18 cellular contexts compared by ENCODE assay signal in the genomic region with DNA sequence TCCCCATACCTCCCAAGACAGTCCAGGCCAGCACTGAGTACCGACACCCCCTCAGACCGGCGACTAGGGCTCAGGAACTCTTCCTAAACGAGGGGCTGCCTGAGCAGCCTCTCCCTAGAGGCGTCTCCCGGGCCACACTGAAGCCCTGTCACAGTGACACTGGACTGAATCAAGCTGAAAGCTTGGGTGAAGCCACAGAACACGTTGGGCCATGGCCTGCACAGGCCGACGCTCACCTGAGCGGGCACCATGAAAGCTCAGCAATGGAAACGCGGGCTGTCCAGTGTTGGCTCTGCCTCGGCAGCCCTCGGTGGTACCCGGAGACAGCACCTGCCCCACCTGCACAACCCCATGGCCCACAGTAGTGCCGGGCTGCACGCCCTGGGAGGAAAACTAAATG. TPM values are rescaled to one million over a fixed set of nuclear protein-coding genes. Genes with fewer than 3 reads are reported as not detected.
DNase-seq lines count a peak whose midpoint lies in the region; FAIRE-seq and TF ChIP-seq lines count a peak whose summit lies in the region.
"Had no signal": no experiment of that assay in that cellular context is flagged by ENCODE, and none has a peak within 500 bp of the region (broad histone marks: within the 10 kb centered on the region; RNA-seq: fewer than 3 reads in every experiment).

No MANE protein-coding gene starts in this region.

- H3K4me2 ChIP-seq in H9 (ENCODE audit: insufficient read depth, insufficient read length, low read length) = no peak overlapping the region
- no peak overlapping the region for H3K4me2 ChIP-seq in H1 (ENCODE audit: insufficient read depth in 1 of 2, low read depth in 2 of 2, low read length in 2 of 2)
- no peak overlapping the region for H3K4me2 ChIP-seq in neuronal stem cell (ENCODE audit: insufficient read depth, low read length, poor library complexity, severe bottlenecking)
- H3K4me2 ChIP-seq: A549 had no signal

- TF ChIP-seq CTCF in H9 (conservative IDR thresholded peaks at IDR 0.05) = no peak
- TF ChIP-seq CTCF in RWPE1 (conservative IDR thresholded peaks at IDR 0.05; ENCODE audit: low read depth) = no peak
- TF ChIP-seq CTCF in H1 (IDR thresholded peaks at IDR 0.05; ENCODE audit: control extremely low read depth in 1 of 3, insufficient read depth in 1 of 3, low read depth in 1 of 3, low read length in 3 of 3) = no peak

- no peak overlapping the region for H3K56ac ChIP-seq in H9 (ENCODE audit: insufficient read length, low read depth, low read length)
- no peak overlapping the region for H3K56ac ChIP-seq in H1 (replicated peaks; ENCODE audit: insufficient read length, low read depth, low read length)

- H4K8ac ChIP-seq in H9 (replicated peaks; ENCODE audit: insufficient read length, low read depth, low read length) (no peak overlapping the region), H1 (ENCODE audit: extremely low read depth, insufficient read depth, low read length) (0 out of 2 replicates have a peak overlapping the region, but pooled peaks have one; percentile 65), neuronal stem cell (ENCODE audit: low read depth, low read length) (no peak overlapping the region)

- H3K4ac ChIP-seq in H9 (ENCODE audit: low read depth, low read length) (no peak overlapping the region), H1 (replicated peaks; ENCODE audit: insufficient read length, low read depth, low read length) (no peak overlapping the region), neuronal stem cell (ENCODE audit: low read length) (no peak overlapping the region)

- peaks cover 1% of the 10 kb centered on the region; the same call in 1 of the 2 replicates for H3K79me2 ChIP-seq in H9 (ENCODE audit: insufficient read depth, low read length)
- H3K79me2 ChIP-seq in H1 (ENCODE audit: control insufficient read depth in 1 of 2, insufficient read depth in 2 of 2, low read length in 2 of 2) = peaks cover 0 to 43% of the 10 kb centered on the region in 2 experiments; a peak in 1 of 4 replicates

- H3K14ac ChIP-seq in H9 (ENCODE audit: insufficient read depth, low read length) (no peak overlapping the region; the same call in 1 of the 2 replicates), H1 (ENCODE audit: insufficient read length) (no peak overlapping the region), neuronal stem cell (ENCODE audit: low read length) (no peak overlapping the region)

- H2BK15ac ChIP-seq in H9 (ENCODE audit: low read depth, low read length) (no peak overlapping the region), H1 (ENCODE audit: low read length) (no peak overlapping the region), neuronal stem cell (ENCODE audit: low read length) (no peak overlapping the region)

- no peak overlapping the region for H3K4me3 Mint-ChIP-seq in H9

- H3K36me3 Mint-ChIP-seq in H9 (ENCODE audit: insufficient read depth in 1 of 3, low read depth in 3 of 3) = no peaks in the 10 kb centered on the region

- H3K27ac ChIP-seq in H9 (ENCODE audit: insufficient read length, low read depth, low read length) = no peak overlapping the region
- peak overlapping the region; percentile 31; the same call in 1 of the 2 replicates for H3K27ac ChIP-seq in RWPE1
- no peak overlapping the region for H3K27ac ChIP-seq in H1 (ENCODE audit: low read depth, low read length)
- no peak overlapping the region for H3K27ac ChIP-seq in neuronal stem cell (replicated peaks; ENCODE audit: low read length)
- H3K27ac ChIP-seq: A549, GM23248 had no signal

- H3K79me1 ChIP-seq in H9 (ENCODE audit: insufficient read depth, low read depth, low read length, poor library complexity, severe bottlenecking) = peaks cover 9% of the 10 kb centered on the region
- peaks cover 25% of the 10 kb centered on the region for H3K79me1 ChIP-seq in H1 (ENCODE audit: low read depth, low read length)
- peaks cover 11% of the 10 kb centered on the region for H3K79me1 ChIP-seq in neuronal stem cell (ENCODE audit: low read depth, low read length)

- no peak overlapping the region for H3K18ac ChIP-seq in H9 (ENCODE audit: insufficient read length, low read depth, low read length)
- no peak overlapping the region for H3K18ac ChIP-seq in H1 (ENCODE audit: extremely low read depth, low read length)
- no peak overlapping the region for H3K18ac ChIP-seq in neuronal stem cell (ENCODE audit: low read length)

- H2BK5ac ChIP-seq in H9 (ENCODE audit: insufficient read length, low read length) = no peak overlapping the region
- H2BK5ac ChIP-seq in H1 (ENCODE audit: low read depth, low read length) = peak overlapping the region; percentile 24; the same call in 1 of the 2 replicates
- no peak overlapping the region for H2BK5ac ChIP-seq in neuronal stem cell (ENCODE audit: low read length)

- no peaks in the 10 kb centered on the region for H3K9me3 Mint-ChIP-seq in H9
- H3K9me3 Mint-ChIP-seq: CD8-positive, alpha-beta memory T cell had no signal

- H4K91ac ChIP-seq in H9 (ENCODE audit: insufficient read length, low read depth, low read length) = no peak overlapping the region
- H4K91ac ChIP-seq in H1 (replicated peaks; ENCODE audit: insufficient read length, low read length) = no peak overlapping the region
- no peak overlapping the region for H4K91ac ChIP-seq in neuronal stem cell (ENCODE audit: low read depth, low read length, poor library complexity)

- H3K27me3 ChIP-seq in H9 (ENCODE audit: insufficient read depth, low read length) (no peaks in the 10 kb centered on the region), H1 (replicated peaks in 1 of 4; ENCODE audit: control insufficient read depth in 3 of 4, extremely low read depth in 1 of 4, insufficient read depth in 3 of 4, low read length in 3 of 4) (no peaks in the 10 kb centered on the region), neuronal stem cell (ENCODE audit: control insufficient read depth in 3 of 3, insufficient read depth in 3 of 3, low read depth in 1 of 3, low read length in 3 of 3) (no peaks in the 10 kb centered on the region)

- TF ChIP-seq RAD21 in H1 (IDR thresholded peaks at IDR 0.05 in 1 of 2, conservative IDR thresholded peaks at IDR 0.05 in 1 of 2; ENCODE audit: low read depth in 2 of 2, low read length in 2 of 2) = no peak

- no peak for TF ChIP-seq EP300 in H1 (IDR thresholded peaks at IDR 0.05; ENCODE audit: borderline replicate concordance in 1 of 2, low read depth in 2 of 2, low read length in 2 of 2)

- H3K4me1 Mint-ChIP-seq in H9 = peaks cover 0 to 7% of the 10 kb centered on the region in 2 experiments; a peak in 2 of 4 replicates

- H3K9ac ChIP-seq in H9 (ENCODE audit: extremely low read depth, insufficient read length, low read length) = no peak overlapping the region
- H3K9ac ChIP-seq in H1 (replicated peaks in 1 of 4; ENCODE audit: extremely low read depth in 1 of 4, low read depth in 3 of 4, low read length in 3 of 4) = no peak overlapping the region
- peak overlapping the region; percentile 18 for H3K9ac ChIP-seq in neuronal stem cell (ENCODE audit: low read depth, low read length, poor library complexity)
- H3K9ac ChIP-seq: GM23248 had no signal

- H2BK12ac ChIP-seq in H9 (ENCODE audit: insufficient read length, low read depth, low read length) = no peak overlapping the region
- H2BK12ac ChIP-seq in H1 (ENCODE audit: low read depth, low read length) = no peak overlapping the region
- no peak overlapping the region for H2BK12ac ChIP-seq in neuronal stem cell (ENCODE audit: low read length)

- no peak for FAIRE-seq in H1 (lab: Jason Lieb, UNC)
- FAIRE-seq in HTR-8/SVneo (lab: Jason Lieb, UNC) = no peak
- FAIRE-seq: A549, GM18507, HepG2 had no signal

- no peak for TF ChIP-seq POLR2A in H1 (IDR thresholded peaks at IDR 0.05; ENCODE audit: control extremely low read depth in 1 of 2, low read depth in 2 of 2, low read length in 2 of 2)

- H3K4me1 ChIP-seq in H9 (ENCODE audit: insufficient read depth, low read length) = no peaks in the 10 kb centered on the region
- H3K4me1 ChIP-seq in H1 (replicated peaks in 1 of 4; ENCODE audit: control insufficient read depth in 3 of 4, insufficient read depth in 4 of 4, low read length in 3 of 4) = peaks cover 0 to 2% (median 0%) of the 10 kb centered on the region in 4 experiments; a peak in 1 of 7 replicates
- H3K4me1 ChIP-seq in neuronal stem cell (ENCODE audit: control insufficient read depth in 2 of 2, insufficient read depth in 1 of 2, low read depth in 1 of 2, low read length in 2 of 2) = peaks cover 0 to 1% of the 10 kb centered on the region in 2 donors
- H3K4me1 ChIP-seq: A549, HAP-1 had no signal

- no peak overlapping the region for H3T11ph ChIP-seq in H9 (ENCODE audit: low read length)

- H4K5ac ChIP-seq in H9 (ENCODE audit: insufficient read length, low read depth, low read length) (no peak overlapping the region), H1 (ENCODE audit: insufficient read length, low read depth, low read length) (no peak overlapping the region)

- no peak overlapping the region for H3K4me3 ChIP-seq in H1 (ENCODE audit: extremely low read depth in 1 of 4, insufficient read depth in 2 of 4, low read depth in 3 of 4, low read length in 4 of 4)
- H3K4me3 ChIP-seq in neuronal stem cell (ENCODE audit: low read length in 2 of 2) = no peak overlapping the region
- H3K4me3 ChIP-seq: A549, GM23248, HAP-1 had no signal

- WGBS in H9 (ENCODE audit: extremely low coverage, insufficient read length, low lambda C conversion rate) = no CpG with 5 or more reads among the region's 17 CpGs
- WGBS in H1 (ENCODE audit: extremely low coverage in 1 of 2, insufficient coverage in 1 of 2, insufficient read length in 1 of 2, insufficient replicate concordance in 2 of 2, low coverage in 1 of 2, low lambda C conversion rate in 2 of 2, missing lambda C conversion rate in 1 of 2), 2 experiments = 94% methylated on average over 17 of the region's 17 CpGs; no CpG with 5 or more reads in 1 of the 2 experiments
- WGBS in neuronal stem cell (ENCODE audit: extremely low coverage in 2 of 2, insufficient read length in 2 of 2, insufficient replicate concordance in 1 of 2), 2 donors = no CpG with 5 or more reads among the region's 17 CpGs

- no peaks in the 10 kb centered on the region for H4K20me1 ChIP-seq in H9 (ENCODE audit: control insufficient read depth, insufficient read depth, insufficient read length)
- peaks cover 2 to 8% of the 10 kb centered on the region in 2 experiments for H4K20me1 ChIP-seq in H1 (replicated peaks in 1 of 2; ENCODE audit: control insufficient read depth in 1 of 2, insufficient read depth in 2 of 2, low read length in 2 of 2)

- no peak overlapping the region for H2BK120ac ChIP-seq in H9 (ENCODE audit: low read depth, low read length, poor library complexity, severe bottlenecking)
- H2BK120ac ChIP-seq in H1 (replicated peaks; ENCODE audit: low read depth, low read length) = no peak overlapping the region
- H2BK120ac ChIP-seq in neuronal stem cell (ENCODE audit: low read depth, low read length) = no peak overlapping the region

- H2BK20ac ChIP-seq in H9 (ENCODE audit: low read depth, low read length, poor library complexity, severe bottlenecking) = no peak overlapping the region
- no peak overlapping the region for H2BK20ac ChIP-seq in H1 (ENCODE audit: low read length)

- CTCF ChIA-PET in RWPE1 (lab: Yijun Ruan, JAX) (no interaction called here), H1 (lab: Charles Lee; ENCODE audit: partially characterized antibody) (interaction anchor here (0.6 kb wide), 1 partner anchor 8 kb away, joined by 3 read pairs; no protein-coding TSS in a partner anchor)

- no peaks in the 10 kb centered on the region for H3K36me3 ChIP-seq in H1 (ENCODE audit: control insufficient read depth in 2 of 4, insufficient read depth in 4 of 4, low read length in 3 of 4)
- no peaks in the 10 kb centered on the region for H3K36me3 ChIP-seq in neuronal stem cell (replicated peaks in 1 of 2; ENCODE audit: control insufficient read depth in 2 of 2, insufficient read depth in 2 of 2, low read length in 2 of 2)
- H3K36me3 ChIP-seq: HAP-1 had no signal

- 0 out of 7 replicates have a peak overlapping the region, but pooled peaks of 2 of the 3 experiments have one; percentile 23 to 65 for H3K27ac Mint-ChIP-seq in H9

- no peaks in the 10 kb centered on the region for H3K9me3 ChIP-seq in H9 (ENCODE audit: control insufficient read depth, low read depth, low read length)
- no peaks in the 10 kb centered on the region for H3K9me3 ChIP-seq in H1 (ENCODE audit: insufficient read depth in 2 of 2, low read depth in 1 of 2, low read length in 1 of 2)
- no peaks in the 10 kb centered on the region for H3K9me3 ChIP-seq in neuronal stem cell (replicated peaks in 1 of 2; ENCODE audit: control insufficient read depth in 2 of 2, insufficient read depth in 1 of 2, low read depth in 1 of 2, low read length in 2 of 2)
- H3K9me3 ChIP-seq: A549, HAP-1 had no signal

- DNase-seq in H9 (no peak), RWPE1 (ENCODE audit: low spot score) (no peak), H1 (ENCODE audit: low read depth in 1 of 2, low spot score in 2 of 2) (no peak), neuronal stem cell (ENCODE audit: low spot score) (no peak), NK-92 (lab: John Stamatoyannopoulos, UW; ENCODE audit: unreplicated experiment) (no peak), HTR-8/SVneo (ENCODE audit: insufficient read length, low spot score) (no peak), AG08396 (ENCODE audit: low spot score) (no peak), ecto neural progenitor cell (ENCODE audit: low spot score) (no peak)
- DNase-seq: CD8-positive, alpha-beta memory T cell; GM23248 had no signal

- no peak overlapping the region for H3K23ac ChIP-seq in H9 (ENCODE audit: insufficient read length, low read depth, low read length)
- H3K23ac ChIP-seq in H1 (ENCODE audit: insufficient read length) = no peak overlapping the region
- H3K23ac ChIP-seq in neuronal stem cell (ENCODE audit: low read depth, low read length, poor library complexity) = no peak overlapping the region

- H3K23me2 ChIP-seq in H9 (ENCODE audit: insufficient read length, low read depth, low read length, poor library complexity, severe bottlenecking) = no peaks in the 10 kb centered on the region
- no peaks in the 10 kb centered on the region for H3K23me2 ChIP-seq in H1 (ENCODE audit: low read depth, low read length)

- H2AK5ac ChIP-seq in H9 (ENCODE audit: insufficient read length, low read length) (no peak overlapping the region), H1 (ENCODE audit: low read depth, low read length) (no peak overlapping the region), neuronal stem cell (ENCODE audit: low read depth, low read length) (peak overlapping the region; percentile 78)

- POLR2A ChIA-PET in RWPE1 (lab: Yijun Ruan, JAX; ENCODE audit: low non-redundant PET) = no interaction called here
- POLR2A ChIA-PET in H1 (lab: Charles Lee; ENCODE audit: partially characterized antibody) = no interaction called here

- no peaks in the 10 kb centered on the region for H3K27me3 Mint-ChIP-seq in H9 (ENCODE audit: low read depth)
- H3K27me3 Mint-ChIP-seq: CD8-positive, alpha-beta memory T cell had no signal

- no peak overlapping the region for H2AFZ ChIP-seq in H9 (ENCODE audit: low read length)
- H2AFZ ChIP-seq in H1 (ENCODE audit: low read length) = no peak overlapping the region
- H2AFZ ChIP-seq in neuronal stem cell (ENCODE audit: low read length) = no peak overlapping the region
- H2AFZ ChIP-seq: GM23248 had no signal

RNA-seq across cellular contexts. Expression of a gene that starts 42.7 kb away (rescaled TPM):
- 22.7 and 24.2 TPM in 2 replicates for total RNA-seq in H9 (2021)
- 18.3 and 18.6 TPM in 2 replicates for total RNA-seq in H1 (2021; fragmentation: NEBNext Ultra II Directional; extraction: Animal tissue kit (Norgen Biotek cat#: 25700))
- polyA plus RNA-seq in H1 (2011; rRNA removed) = 28.2 and 28.5 TPM in 2 replicates
- polyA plus RNA-seq in H1 (2011; cell fraction: cytosol; rRNA removed) = 37.2 TPM
- polyA plus RNA-seq in H1 (2011; cell fraction: nucleus; rRNA removed) = 34.8 TPM
- polyA plus RNA-seq in H1 (2012, experiment 1 of 2) = 15.1 to 24.8 TPM (median 22.8 TPM) in 4 replicates
- 22.6 TPM for polyA plus RNA-seq in H1 (2012, experiment 2 of 2)
- polyA plus RNA-seq in H1 (2013, experiment 1 of 2) = 9.6 TPM
- polyA plus RNA-seq in H1 (2013, experiment 2 of 2) = 9.7 TPM
- 33.6 and 38.3 TPM in 2 replicates for polyA minus RNA-seq in H1 (2011; rRNA and poly(A)+ RNA removed)
- polyA minus RNA-seq in H1 (2011; cell fraction: cytosol; rRNA and poly(A)+ RNA removed) = 17.2 TPM
- 14.7 TPM for polyA minus RNA-seq in H1 (2011; cell fraction: nucleus; rRNA and poly(A)+ RNA removed)
- polyA plus RNA-seq in neuronal stem cell (2013, experiment 1 of 2) = 11.1 TPM
- 11.5 TPM for polyA plus RNA-seq in neuronal stem cell (2013, experiment 2 of 2)

RNA-seq across cellular contexts. Expression of a gene that starts 42.8 kb away (rescaled TPM):
- total RNA-seq in H9 (2021) = 3.2 and 4.4 TPM in 2 replicates
- total RNA-seq in H1 (2021; fragmentation: NEBNext Ultra II Directional; extraction: Animal tissue kit (Norgen Biotek cat#: 25700)) = 2.1 and 2.8 TPM in 2 replicates
- polyA plus RNA-seq in H1 (2011; rRNA removed) = 3.6 and 4.1 TPM in 2 replicates
- 2.4 TPM for polyA plus RNA-seq in H1 (2011; cell fraction: cytosol; rRNA removed)
- 4.9 TPM for polyA plus RNA-seq in H1 (2011; cell fraction: nucleus; rRNA removed)
- polyA plus RNA-seq in H1 (2012, experiment 1 of 2) = 2.1 to 5.2 TPM (median 4.3 TPM) in 4 replicates
- polyA plus RNA-seq in H1 (2012, experiment 2 of 2) = 1.3 TPM
- polyA plus RNA-seq in H1 (2013, experiment 1 of 2) = 1.7 TPM
- 2.1 TPM for polyA plus RNA-seq in H1 (2013, experiment 2 of 2)
- 0.90 and 5.2 TPM in 2 replicates for polyA minus RNA-seq in H1 (2011; rRNA and poly(A)+ RNA removed)
- polyA minus RNA-seq in H1 (2011; cell fraction: cytosol; rRNA and poly(A)+ RNA removed) = 2.0 TPM
- 1.7 TPM for polyA minus RNA-seq in H1 (2011; cell fraction: nucleus; rRNA and poly(A)+ RNA removed)
- 5.8 TPM for polyA plus RNA-seq in neuronal stem cell (2013, experiment 1 of 2)
- 6.1 TPM for polyA plus RNA-seq in neuronal stem cell (2013, experiment 2 of 2)
- polyA plus RNA-seq: GM23248 had no signal

RNA-seq across cellular contexts. Expression of a gene that starts 55.8 kb away (rescaled TPM):
- not detected in 2 replicates for total RNA-seq in H9 (2021)
- total RNA-seq in H1 (2021; fragmentation: NEBNext Ultra II Directional; extraction: Animal tissue kit (Norgen Biotek cat#: 25700)) = not detected in 2 replicates
- polyA plus RNA-seq in H1 (2011; rRNA removed) = not detected in 2 replicates
- not detected for polyA plus RNA-seq in H1 (2011; cell fraction: cytosol; rRNA removed)
- polyA plus RNA-seq in H1 (2011; cell fraction: nucleus; rRNA removed) = not detected
- 0.27 TPM in 1 of 4 replicates, not detected in the others for polyA plus RNA-seq in H1 (2012, experiment 1 of 2)
- polyA plus RNA-seq in H1 (2012, experiment 2 of 2) = not detected
- not detected for polyA plus RNA-seq in H1 (2013, experiment 1 of 2)
- not detected for polyA plus RNA-seq in H1 (2013, experiment 2 of 2)
- not detected in 2 replicates for polyA minus RNA-seq in H1 (2011; rRNA and poly(A)+ RNA removed)
- polyA minus RNA-seq in H1 (2011; cell fraction: cytosol; rRNA and poly(A)+ RNA removed) = not detected
- not detected for polyA minus RNA-seq in H1 (2011; cell fraction: nucleus; rRNA and poly(A)+ RNA removed)
- polyA plus RNA-seq in neuronal stem cell (2013, experiment 1 of 2) = not detected
- polyA plus RNA-seq in neuronal stem cell (2013, experiment 2 of 2) = not detected
- total RNA-seq: CD8-positive, alpha-beta memory T cell; Daoy; GM23248; HepG2; HT1080 had no signal
- polyA plus RNA-seq: A549; AG04450; BJ; CD8-positive, alpha-beta memory T cell; GM23248; HepG2 had no signal
